In the genomic region with DNA sequence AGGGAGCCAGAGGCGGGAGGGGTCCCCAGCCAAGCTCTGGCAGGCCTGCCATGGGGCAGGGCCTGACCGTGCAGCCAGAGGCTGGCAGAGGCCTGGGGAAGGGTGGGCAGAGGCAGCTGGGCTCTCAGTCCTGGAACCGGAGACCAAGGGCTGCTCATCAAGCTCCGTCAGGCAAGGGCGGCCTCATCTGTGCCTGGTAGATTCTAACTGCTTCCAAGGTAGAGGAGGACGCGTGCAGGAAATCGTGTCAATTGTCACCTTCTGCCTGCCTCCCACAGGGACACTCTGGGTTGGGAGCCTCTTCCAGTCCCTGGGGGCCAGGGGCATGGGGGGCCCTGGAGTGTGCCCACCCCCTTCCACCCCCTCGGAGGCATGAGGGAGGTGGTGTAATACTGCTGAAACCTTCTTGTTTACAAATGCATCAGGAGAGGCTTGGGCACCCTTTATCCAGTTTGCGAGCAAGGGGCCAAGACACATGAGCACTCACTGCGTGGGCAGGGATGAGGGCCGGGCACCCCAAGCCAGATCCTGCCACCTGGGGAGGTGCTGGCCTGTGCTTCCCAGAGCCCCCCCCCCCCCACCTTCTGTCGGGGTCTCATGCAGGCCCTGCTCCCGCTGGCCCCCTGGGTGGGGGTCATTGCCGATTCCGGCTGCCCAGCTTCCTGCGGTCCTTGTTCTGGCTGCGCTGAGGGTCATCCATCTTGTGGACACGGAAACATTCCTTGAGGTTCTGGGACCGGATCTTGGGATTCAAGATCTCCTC, we compare ENCODE assay signal across 16 cellular contexts.
"Had no signal": no experiment of that assay in that cellular context is flagged by ENCODE, and none has a peak within 500 bp of the region (broad histone marks: within the 10 kb centered on the region; RNA-seq: fewer than 3 reads in every experiment).

No MANE protein-coding gene starts in this region.

- H3K27me3 ChIP-seq: breast epithelium had no signal

- ATAC-seq: activated CD4-positive, CD25-positive, alpha-beta regulatory T cell treated with anti-CD3 and anti-CD28 coated beads, Interleukin-2, amount 50 U/mL, for 24 hours; activated T-cell treated with anti-CD3 and anti-CD28 coated beads, Interleukin-2, amount 50 U/mL, for 4 hours; foreskin keratinocyte; mucosa of descending colon; natural killer cell; psoas muscle; stimulated activated naive CD8-positive, alpha-beta T cell treated with anti-CD3 and anti-CD28 coated beads, Interleukin-15, Interleukin-2, amounts not matched to agents 100 U/mL and 50 U/mL, for 24 hours had no signal

- H3K36me3 ChIP-seq: breast epithelium had no signal

- DNase-seq: activated CD4-positive, alpha-beta T cell treated with anti-CD3 and anti-CD28 coated beads, Interleukin-2, amount 50 U/mL, for 48 hours; activated gamma-delta T cell; activated T-cell treated with anti-CD3 and anti-CD28 coated beads, Interleukin-2, amount 50 U/mL, for 4 hours; aorta; foreskin keratinocyte; natural killer cell; occipital lobe; stimulated activated CD4-positive, alpha-beta T cell treated with anti-CD3 and anti-CD28 coated beads, Interleukin-4, amount 100 ng/mL, for 1 hour; stimulated activated CD8-positive, alpha-beta memory T cell treated with anti-CD3 and anti-CD28 coated beads, Interleukin-4, amount 100 ng/mL, for 48 hours; stimulated activated naive CD8-positive, alpha-beta T cell treated with anti-CD3 and anti-CD28 coated beads, Interleukin-15, Interleukin-2, amounts not matched to agents 100 U/mL and 50 U/mL, for 24 hours had no signal

- H3K9me3 Mint-ChIP-seq: activated T-cell treated with anti-CD3 and anti-CD28 coated beads, Interleukin-2, amount 50 U/mL, for 4 hours; natural killer cell had no signal

- H3K4me1 ChIP-seq: breast epithelium, foreskin keratinocyte, psoas muscle had no signal

- H3K4me3 Mint-ChIP-seq: activated naive CD8-positive, alpha-beta T cell; activated T-cell treated with anti-CD3 and anti-CD28 coated beads, Interleukin-2, amount 50 U/mL, for 4 hours had no signal

- H3K27ac Mint-ChIP-seq: activated naive CD8-positive, alpha-beta T cell; natural killer cell had no signal

- H3K4me3 ChIP-seq: breast epithelium, lung, mucosa of descending colon, psoas muscle had no signal

- H3K36me3 Mint-ChIP-seq: activated naive CD8-positive, alpha-beta T cell; natural killer cell had no signal

- H3K27ac ChIP-seq: breast epithelium, foreskin keratinocyte, psoas muscle had no signal
